In genomic region chr1:155277896-155278688, GRCh38 we compare ENCODE assay signal across 1 cellular context.
A peak's percentile ranks its signal among the peaks of the same experiment; 100 is the strongest.
TF ChIP-seq lines count a peak whose summit lies in the region.

No MANE protein-coding gene starts in this region.

TF ChIP-seq in HepG2, 621 proteins besides CTCF, POLR2A, EP300 and RAD21 (continued from another document and continues in another):
- TF ChIP-seq, protein P1, sequence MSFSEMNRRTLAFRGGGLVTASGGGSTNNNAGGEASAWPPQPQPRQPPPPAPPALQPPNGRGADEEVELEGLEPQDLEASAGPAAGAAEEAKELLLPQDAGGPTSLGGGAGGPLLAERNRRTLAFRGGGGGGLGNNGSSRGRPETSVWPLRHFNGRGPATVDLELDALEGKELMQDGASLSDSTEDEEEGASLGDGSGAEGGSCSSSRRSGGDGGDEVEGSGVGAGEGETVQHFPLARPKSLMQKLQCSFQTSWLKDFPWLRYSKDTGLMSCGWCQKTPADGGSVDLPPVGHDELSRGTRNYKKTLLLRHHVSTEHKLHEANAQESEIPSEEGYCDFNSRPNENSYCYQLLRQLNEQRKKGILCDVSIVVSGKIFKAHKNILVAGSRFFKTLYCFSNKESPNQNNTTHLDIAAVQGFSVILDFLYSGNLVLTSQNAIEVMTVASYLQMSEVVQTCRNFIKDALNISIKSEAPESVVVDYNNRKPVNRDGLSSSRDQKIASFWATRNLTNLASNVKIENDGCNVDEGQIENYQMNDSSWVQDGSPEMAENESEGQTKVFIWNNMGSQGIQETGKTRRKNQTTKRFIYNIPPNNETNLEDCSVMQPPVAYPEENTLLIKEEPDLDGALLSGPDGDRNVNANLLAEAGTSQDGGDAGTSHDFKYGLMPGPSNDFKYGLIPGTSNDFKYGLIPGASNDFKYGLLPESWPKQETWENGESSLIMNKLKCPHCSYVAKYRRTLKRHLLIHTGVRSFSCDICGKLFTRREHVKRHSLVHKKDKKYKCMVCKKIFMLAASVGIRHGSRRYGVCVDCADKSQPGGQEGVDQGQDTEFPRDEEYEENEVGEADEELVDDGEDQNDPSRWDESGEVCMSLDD (CRISPR knock-in tag; IDR thresholded peaks at IDR 0.05; ENCODE audit: borderline replicate concordance) = no peak
- TF ChIP-seq ARID4A (CRISPR knock-in tag; IDR thresholded peaks at IDR 0.05; ENCODE audit: borderline replicate concordance) (peak; percentile 65), ZNF709 (CRISPR knock-in tag; IDR thresholded peaks at IDR 0.05) (0 out of 2 replicates have a peak, but pooled peaks have one; percentile 32), EED (CRISPR knock-in tag; IDR thresholded peaks at IDR 0.05) (no peak), ZBTB1 (CRISPR knock-in tag; IDR thresholded peaks at IDR 0.05; ENCODE audit: borderline replicate concordance) (no peak), ZC3H4 (CRISPR knock-in tag; IDR thresholded peaks at IDR 0.05; ENCODE audit: borderline replicate concordance) (no peak), IRF2 (CRISPR knock-in tag; IDR thresholded peaks at IDR 0.05) (no peak), NR2F6 (IDR thresholded peaks at IDR 0.05) (no peak), NR2F6 (CRISPR knock-in tag; IDR thresholded peaks at IDR 0.05) (no peak), ZNF431 (CRISPR knock-in tag; IDR thresholded peaks at IDR 0.05; ENCODE audit: borderline replicate concordance, low read depth) (0 out of 2 replicates have a peak, but pooled peaks have one; percentile 33), POGK (CRISPR knock-in tag; conservative IDR thresholded peaks at IDR 0.05) (0 out of 2 replicates have a peak, but pooled peaks have one; percentile 22), ZNF678 (CRISPR knock-in tag; IDR thresholded peaks at IDR 0.05) (no peak), ZMAT3 (CRISPR knock-in tag; conservative IDR thresholded peaks at IDR 0.05) (0 out of 2 replicates have a peak, but pooled peaks have one; percentile 31), IKZF4 (CRISPR knock-in tag; IDR thresholded peaks at IDR 0.05; ENCODE audit: borderline replicate concordance, low read depth, not compliant biosample characterization) (peak; percentile 38), ZNF530 (CRISPR knock-in tag; IDR thresholded peaks at IDR 0.05; ENCODE audit: low read depth) (no peak), ELF1 (CRISPR knock-in tag; IDR thresholded peaks at IDR 0.05) (no peak), TRIM24 (CRISPR knock-in tag; IDR thresholded peaks at IDR 0.05) (no peak), MAF1 (CRISPR knock-in tag; IDR thresholded peaks at IDR 0.05; ENCODE audit: borderline replicate concordance) (no peak), ZNF570 (CRISPR knock-in tag; IDR thresholded peaks at IDR 0.05; ENCODE audit: borderline replicate concordance) (no peak), BRD4 (CRISPR knock-in tag; IDR thresholded peaks at IDR 0.05) (no peak), E2F2 (CRISPR knock-in tag; IDR thresholded peaks at IDR 0.05; ENCODE audit: borderline replicate concordance) (no peak), ZFP36L2 (CRISPR knock-in tag; IDR thresholded peaks at IDR 0.05) (no peak), NCOR1 (IDR thresholded peaks at IDR 0.05; ENCODE audit: borderline replicate concordance, low read length) (no peak), STAG1 (CRISPR knock-in tag; IDR thresholded peaks at IDR 0.05) (peak; percentile 40), ZSCAN21 (CRISPR knock-in tag; IDR thresholded peaks at IDR 0.05; ENCODE audit: borderline replicate concordance) (0 out of 2 replicates have a peak, but pooled peaks have one; percentile 10), BORCS8-MEF2B (CRISPR knock-in tag; IDR thresholded peaks at IDR 0.05) (peak; percentile 73), PATZ1 (CRISPR knock-in tag; IDR thresholded peaks at IDR 0.05) (peak; percentile 47; the same call in 1 of the 2 replicates), ZNF329 (CRISPR knock-in tag; IDR thresholded peaks at IDR 0.05; ENCODE audit: low read depth) (no peak), PLRG1 (conservative IDR thresholded peaks at IDR 0.05) (no peak), SIX4 (CRISPR knock-in tag; IDR thresholded peaks at IDR 0.05) (0 out of 2 replicates have a peak, but pooled peaks have one; percentile 20), SPEN (CRISPR knock-in tag; IDR thresholded peaks at IDR 0.05; ENCODE audit: low read depth) (no peak), ZFP1 (CRISPR knock-in tag; IDR thresholded peaks at IDR 0.05) (no peak), ZNF547 (CRISPR knock-in tag; IDR thresholded peaks at IDR 0.05) (no peak), KDM2A (CRISPR knock-in tag; IDR thresholded peaks at IDR 0.05; ENCODE audit: borderline replicate concordance, low read depth) (0 out of 2 replicates have a peak, but pooled peaks have one; percentile 27), WIZ (CRISPR knock-in tag; IDR thresholded peaks at IDR 0.05) (0 out of 2 replicates have a peak, but pooled peaks have one; percentile 55), CBX1 (IDR thresholded peaks at IDR 0.05; ENCODE audit: low read depth) (no peak), REST (IDR thresholded peaks at IDR 0.05; ENCODE audit: borderline replicate concordance in 1 of 2, low read depth in 1 of 2, low read length in 2 of 2) (peak; percentile 88 to 96), MXI1 (IDR thresholded peaks at IDR 0.05; ENCODE audit: borderline replicate concordance, low read depth, low read length) (peak; percentile 38; the same call in 1 of the 3 replicates), GABPB1 (CRISPR knock-in tag; IDR thresholded peaks at IDR 0.05) (peak; percentile 9; the same call in 1 of the 2 replicates), ZNF558 (CRISPR knock-in tag; IDR thresholded peaks at IDR 0.05; ENCODE audit: borderline replicate concordance) (peak; percentile 54; the same call in 1 of the 2 replicates), NFIC (IDR thresholded peaks at IDR 0.05; ENCODE audit: low read length) (no peak), SRF (IDR thresholded peaks at IDR 0.05; ENCODE audit: low read depth, low read length) (no peak), KDM1A (CRISPR knock-in tag; IDR thresholded peaks at IDR 0.05) (no peak), ZNF230 (CRISPR knock-in tag; IDR thresholded peaks at IDR 0.05) (peak; percentile 14; the same call in 1 of the 2 replicates), ZNF672 (CRISPR knock-in tag; IDR thresholded peaks at IDR 0.05) (no peak), NCOA1 (CRISPR knock-in tag; IDR thresholded peaks at IDR 0.05) (no peak), ZNF317 (CRISPR knock-in tag; IDR thresholded peaks at IDR 0.05) (0 out of 2 replicates have a peak, but pooled peaks have one; percentile 37), HMG20A (CRISPR knock-in tag; IDR thresholded peaks at IDR 0.05; ENCODE audit: borderline replicate concordance) (no peak), ARNT (IDR thresholded peaks at IDR 0.05) (no peak), ZNF256 (CRISPR knock-in tag; conservative IDR thresholded peaks at IDR 0.05) (no peak), FOXA3 (CRISPR knock-in tag; IDR thresholded peaks at IDR 0.05) (0 out of 2 replicates have a peak, but pooled peaks have one; percentile 19), CENPT (CRISPR knock-in tag; IDR thresholded peaks at IDR 0.05; ENCODE audit: low read depth) (no peak), HNRNPL (IDR thresholded peaks at IDR 0.05; ENCODE audit: low read depth, low read length) (no peak), RNF2 (conservative IDR thresholded peaks at IDR 0.05; ENCODE audit: low read depth) (no peak), SAP130 (CRISPR knock-in tag; IDR thresholded peaks at IDR 0.05; ENCODE audit: low read depth) (peak; percentile 86), ZNF430 (CRISPR knock-in tag; IDR thresholded peaks at IDR 0.05) (no peak)
- TF ChIP-seq, protein P2, sequence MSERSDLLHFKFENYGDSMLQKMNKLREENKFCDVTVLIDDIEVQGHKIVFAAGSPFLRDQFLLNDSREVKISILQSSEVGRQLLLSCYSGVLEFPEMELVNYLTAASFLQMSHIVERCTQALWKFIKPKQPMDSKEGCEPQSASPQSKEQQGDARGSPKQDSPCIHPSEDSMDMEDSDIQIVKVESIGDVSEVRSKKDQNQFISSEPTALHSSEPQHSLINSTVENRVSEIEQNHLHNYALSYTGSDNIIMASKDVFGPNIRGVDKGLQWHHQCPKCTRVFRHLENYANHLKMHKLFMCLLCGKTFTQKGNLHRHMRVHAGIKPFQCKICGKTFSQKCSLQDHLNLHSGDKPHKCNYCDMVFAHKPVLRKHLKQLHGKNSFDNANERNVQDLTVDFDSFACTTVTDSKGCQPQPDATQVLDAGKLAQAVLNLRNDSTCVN (CRISPR knock-in tag; IDR thresholded peaks at IDR 0.05; ENCODE audit: borderline replicate concordance) = 0 out of 2 replicates have a peak, but pooled peaks have one; percentile 28
